Comparison of ENCODE assay signal across 14 cellular contexts in genomic region chr4:163866728-163867313, GRCh38.
DNase-seq lines count a peak whose midpoint lies in the region; ATAC-seq, FAIRE-seq and TF ChIP-seq lines count a peak whose summit lies in the region.
"Had no signal": no experiment of that assay in that cellular context is flagged by ENCODE, and none has a peak within 500 bp of the region (broad histone marks: within the 10 kb centered on the region; RNA-seq: fewer than 3 reads in every experiment).

No MANE protein-coding gene starts in this region.

- H3K4me2 ChIP-seq in mesendoderm (ENCODE audit: low read length), result no peak overlapping the region

- H3K4me1 ChIP-seq in mesendoderm (ENCODE audit: control insufficient read depth, low read depth, low read length), result no peaks in the 10 kb centered on the region
- H3K4me1 ChIP-seq: body of pancreas, HAP-1 had no signal

- no peak overlapping the region for H4K8ac ChIP-seq in mesendoderm (ENCODE audit: low read depth, low read length)

- DNase-seq in DMS53 (lab: John Stamatoyannopoulos, UW) (peak; percentile 5), DMS53 treated with DMSO at 0.1 percent for 48 hours (lab: John Stamatoyannopoulos, UW; ENCODE audit: unreplicated experiment) (no peak), NCI-H69 (lab: John Stamatoyannopoulos, UW) (peak; percentile 2), mesendoderm (peak; percentile 0), GM12892 (ENCODE audit: insufficient read length) (no peak), glutamatergic neuron (no peak), H7 (no peak)
- DNase-seq: 8988T; activated CD4-positive, alpha-beta memory T cell treated with anti-CD3 and anti-CD28 coated beads for 36 hours; body of pancreas; Right ventricle myocardium superior had no signal

- H3K36me3 Mint-ChIP-seq in glutamatergic neuron (ENCODE audit: unreplicated experiment), result no peaks in the 10 kb centered on the region
- H3K36me3 Mint-ChIP-seq: activated CD4-positive, alpha-beta memory T cell treated with anti-CD3 and anti-CD28 coated beads for 36 hours had no signal

- H2BK5ac ChIP-seq in mesendoderm (ENCODE audit: low read length), result no peak overlapping the region

- no peak for TF ChIP-seq POLR2A in GM12892 (IDR thresholded peaks at IDR 0.05; ENCODE audit: low read depth, low read length)

- H3K4me3 Mint-ChIP-seq in glutamatergic neuron (ENCODE audit: unreplicated experiment), result no peak overlapping the region
- H3K4me3 Mint-ChIP-seq: activated CD4-positive, alpha-beta memory T cell treated with anti-CD3 and anti-CD28 coated beads for 36 hours had no signal

- H3K27me3 ChIP-seq in mesendoderm (ENCODE audit: insufficient read depth, low read length, poor library complexity) (no peaks in the 10 kb centered on the region), H7 (ENCODE audit: control insufficient read depth, insufficient read depth, low read length) (no peaks in the 10 kb centered on the region)
- H3K27me3 ChIP-seq: body of pancreas had no signal

- H3K27ac Mint-ChIP-seq in glutamatergic neuron (ENCODE audit: unreplicated experiment), result no peak overlapping the region
- H3K27ac Mint-ChIP-seq: activated CD4-positive, alpha-beta memory T cell treated with anti-CD3 and anti-CD28 coated beads for 36 hours had no signal

- no peak overlapping the region for H3K23ac ChIP-seq in mesendoderm (ENCODE audit: low read length)

- H3K27ac ChIP-seq in mesendoderm (ENCODE audit: low read depth, low read length), result no peak overlapping the region
- H3K27ac ChIP-seq: body of pancreas had no signal

- no peak overlapping the region for H3K4me3 ChIP-seq in mesendoderm (ENCODE audit: low read length)
- no peak overlapping the region for H3K4me3 ChIP-seq in H7 (ENCODE audit: insufficient read depth, low read depth, low read length)
- H3K4me3 ChIP-seq: body of pancreas, HAP-1 had no signal

- H3K27me3 Mint-ChIP-seq in glutamatergic neuron (ENCODE audit: unreplicated experiment), result peaks cover 2% of the 10 kb centered on the region
- H3K27me3 Mint-ChIP-seq: activated CD4-positive, alpha-beta memory T cell treated with anti-CD3 and anti-CD28 coated beads for 36 hours had no signal

- no peak overlapping the region for H2BK15ac ChIP-seq in mesendoderm (replicated peaks; ENCODE audit: low read depth)

- no peak overlapping the region for H3K56ac ChIP-seq in mesendoderm (ENCODE audit: low read length)

- H3K36me3 ChIP-seq in mesendoderm (ENCODE audit: control insufficient read depth, insufficient read depth, low read length) (no peaks in the 10 kb centered on the region), H7 (replicated peaks; ENCODE audit: control insufficient read depth, insufficient read depth, low read length) (no peaks in the 10 kb centered on the region)
- H3K36me3 ChIP-seq: HAP-1 had no signal

- H2BK120ac ChIP-seq in mesendoderm (ENCODE audit: low read depth, low read length), result no peak overlapping the region

- H3K4ac ChIP-seq in mesendoderm (ENCODE audit: low read depth, low read length), result no peak overlapping the region

- H3K9me3 Mint-ChIP-seq in glutamatergic neuron (ENCODE audit: unreplicated experiment), result no peaks in the 10 kb centered on the region
- H3K9me3 Mint-ChIP-seq: activated CD4-positive, alpha-beta memory T cell treated with anti-CD3 and anti-CD28 coated beads for 36 hours had no signal

- peak; percentile 64 for ATAC-seq in HG02763 (IDR thresholded peaks at IDR 0.05; ENCODE audit: unreplicated experiment)
- ATAC-seq: body of pancreas, sciatic nerve had no signal

- WGBS in mesendoderm (ENCODE audit: extremely low coverage, insufficient coverage, low lambda C conversion rate), result no CpG with 5 or more reads among the region's 3 CpGs

- FAIRE-seq in GM12892 (lab: Jason Lieb, UNC), result no peak

- no peak for TF ChIP-seq CTCF in glutamatergic neuron (IDR thresholded peaks at IDR 0.05; ENCODE audit: partially characterized antibody, unreplicated experiment)

- no peak overlapping the region for H2AK5ac ChIP-seq in mesendoderm (ENCODE audit: low read length)

- no peak overlapping the region for H4K5ac ChIP-seq in mesendoderm (ENCODE audit: low read length)

- no peaks in the 10 kb centered on the region for H3K79me1 ChIP-seq in mesendoderm (ENCODE audit: low read length)

- H3K9ac ChIP-seq in mesendoderm (ENCODE audit: low read length), result no peak overlapping the region

- H3K18ac ChIP-seq in mesendoderm (ENCODE audit: low read length), result no peak overlapping the region

- H3K4me1 Mint-ChIP-seq in glutamatergic neuron (ENCODE audit: low read depth, unreplicated experiment), result no peaks in the 10 kb centered on the region

- H3K79me2 ChIP-seq in mesendoderm (ENCODE audit: control insufficient read depth, insufficient read depth, low read length), result no peaks in the 10 kb centered on the region

Comparison
In these comparisons a context has a peak if more than half of its experiments do, and no peak if none do; other contexts are left out.
1. DNase-seq: peak in DMS53 (single experiment), NCI-H69 (single experiment) and mesendoderm (single experiment); none in DMS53 treated with DMSO at 0.1 percent for 48 hours (single experiment), GM12892 (single experiment), glutamatergic neuron (single experiment) and H7 (single experiment).